ENCODE assay signal across 13 cellular contexts in genomic region chr12:24750263-24750662, GRCh38.
"Had no signal": no experiment of that assay in that cellular context is flagged by ENCODE, and none has a peak within 500 bp of the region (broad histone marks: within the 10 kb centered on the region; RNA-seq: fewer than 3 reads in every experiment).

No MANE protein-coding gene starts in this region.

- H3K4me3 ChIP-seq: breast epithelium, dorsolateral prefrontal cortex, ovary had no signal

- H3K27ac Mint-ChIP-seq: activated CD8-positive, alpha-beta T cell treated with anti-CD3 and anti-CD28 coated beads, Interleukin-2, amount 10 ng/mL, durations not matched to agents 7 days and 5 days; activated naive CD4-positive, alpha-beta T cell treated with anti-CD3 and anti-CD28 coated beads, Interleukin-2, amount 50 U/mL, for 24 hours; natural killer cell; stimulated activated naive CD8-positive, alpha-beta T cell treated with anti-CD3 and anti-CD28 coated beads, Interleukin-15, Interleukin-2, amounts not matched to agents 100 ng/mL and 50 ng/mL, for 24 hours had no signal

- H3K4me1 Mint-ChIP-seq: activated naive CD4-positive, alpha-beta T cell treated with anti-CD3 and anti-CD28 coated beads, Interleukin-2, amount 50 U/mL, for 24 hours; natural killer cell had no signal

- H3K4me1 ChIP-seq: breast epithelium had no signal

- DNase-seq: activated CD8-positive, alpha-beta memory T cell treated with anti-CD3 and anti-CD28 coated beads, Interleukin-2, amount 50 U/mL, for 48 hours; activated CD8-positive, alpha-beta T cell treated with anti-CD3 and anti-CD28 coated beads, Interleukin-2, amount 10 ng/mL, durations not matched to agents 7 days and 5 days; activated effector memory CD4-positive, alpha-beta T cell treated with Interleukin-2 at 50 U/mL for 16 hours; dorsolateral prefrontal cortex; natural killer cell; ovary; stimulated activated CD4-positive, alpha-beta T cell treated with anti-CD3 and anti-CD28 coated beads, Interleukin-4, amount 100 ng/mL, for 1 hour; stimulated activated CD8-positive, alpha-beta memory T cell treated with anti-CD3 and anti-CD28 coated beads, Interleukin-4, amount 100 ng/mL, for 48 hours had no signal

- H3K4me3 Mint-ChIP-seq: activated CD8-positive, alpha-beta T cell treated with anti-CD3 and anti-CD28 coated beads, Interleukin-2, amount 10 ng/mL, durations not matched to agents 7 days and 5 days; activated naive CD4-positive, alpha-beta T cell treated with anti-CD3 and anti-CD28 coated beads, Interleukin-2, amount 50 U/mL, for 24 hours; natural killer cell; stimulated activated naive CD8-positive, alpha-beta T cell treated with anti-CD3 and anti-CD28 coated beads, Interleukin-15, Interleukin-2, amounts not matched to agents 100 ng/mL and 50 ng/mL, for 24 hours had no signal

- ATAC-seq: activated CD4-positive, CD25-positive, alpha-beta regulatory T cell treated with anti-CD3 and anti-CD28 coated beads, Interleukin-2, amount 50 U/mL, for 24 hours; activated CD8-positive, alpha-beta T cell treated with anti-CD3 and anti-CD28 coated beads, Interleukin-2, amount 10 ng/mL, durations not matched to agents 7 days and 5 days; esophagus mucosa; natural killer cell had no signal

- H3K36me3 ChIP-seq: breast epithelium, ovary had no signal

- H3K27me3 ChIP-seq: breast epithelium, dorsolateral prefrontal cortex, ovary had no signal

- H3K36me3 Mint-ChIP-seq: activated naive CD4-positive, alpha-beta T cell treated with anti-CD3 and anti-CD28 coated beads, Interleukin-2, amount 50 U/mL, for 24 hours; natural killer cell had no signal

- H3K9me3 ChIP-seq: breast epithelium, ovary had no signal

- H3K9me3 Mint-ChIP-seq: activated naive CD4-positive, alpha-beta T cell treated with anti-CD3 and anti-CD28 coated beads, Interleukin-2, amount 50 U/mL, for 24 hours; natural killer cell; stimulated activated naive CD8-positive, alpha-beta T cell treated with anti-CD3 and anti-CD28 coated beads, Interleukin-15, Interleukin-2, amounts not matched to agents 100 ng/mL and 50 ng/mL, for 24 hours had no signal

- H3K27ac ChIP-seq: breast epithelium, dorsolateral prefrontal cortex, ovary had no signal
